In the genomic region with DNA sequence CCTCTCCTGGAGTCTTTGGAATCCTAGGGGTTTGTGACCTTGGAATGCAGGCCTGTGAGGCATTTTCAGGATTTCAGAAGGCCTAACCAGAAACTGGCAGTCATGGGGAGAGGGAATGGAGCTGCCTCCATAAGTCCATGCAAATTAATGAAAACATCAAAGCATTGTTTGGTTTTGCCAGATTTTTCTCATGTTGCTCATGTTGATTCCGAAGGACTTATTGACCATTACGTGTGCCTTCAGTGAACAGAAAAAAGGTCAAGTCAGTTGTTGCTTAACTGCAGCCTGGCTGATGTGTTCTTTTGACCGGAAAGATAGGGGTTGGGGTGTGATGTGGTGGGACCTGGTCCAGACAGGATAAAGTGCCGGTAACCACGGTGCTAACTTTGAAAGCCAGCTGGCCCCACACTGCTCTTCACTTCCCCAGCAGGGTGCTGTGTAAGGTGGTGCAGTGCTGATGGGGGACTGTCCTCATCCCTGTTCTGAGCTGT, we compare ENCODE assay signal across 9 cellular contexts. TPM values are rescaled to one million over a fixed set of nuclear protein-coding genes. Genes with fewer than 3 reads are reported as not detected.
A peak's percentile ranks its signal among the peaks of the same experiment; 100 is the strongest.
DNase-seq lines count a peak whose midpoint lies in the region; ATAC-seq, FAIRE-seq and TF ChIP-seq lines count a peak whose summit lies in the region.
"Had no signal": no experiment of that assay in that cellular context is flagged by ENCODE, and none has a peak within 500 bp of the region (broad histone marks: within the 10 kb centered on the region; RNA-seq: fewer than 3 reads in every experiment).

No MANE protein-coding gene starts in this region.

- no peak overlapping the region for H2BK120ac ChIP-seq in mesendoderm (ENCODE audit: low read depth, low read length)

- H3K9me1 ChIP-seq in endothelial cell of umbilical vein (replicated peaks; ENCODE audit: control insufficient read depth, extremely low read depth, insufficient read depth, low read length): no peaks in the 10 kb centered on the region

- intact Hi-C loops in endothelial cell of umbilical vein (cut with micrococcal nuclease): loop anchor here (2.0 kb wide), 1 partner anchor 29 kb away; no protein-coding TSS in a partner anchor

- peak overlapping the region; percentile 4 for H3K27ac ChIP-seq in endothelial cell of umbilical vein (ENCODE audit: insufficient read depth, low read depth, low read length)
- H3K27ac ChIP-seq in mesendoderm (ENCODE audit: low read depth, low read length): peak overlapping the region; percentile 92

- H3K9me3 ChIP-seq in MG63 (no peaks in the 10 kb centered on the region), endothelial cell of umbilical vein (replicated peaks; ENCODE audit: control insufficient read depth, insufficient read depth, low read length) (no peaks in the 10 kb centered on the region)

- H3K4me3 ChIP-seq in MG63 (no peak overlapping the region), endothelial cell of umbilical vein (replicated peaks in 1 of 3; ENCODE audit: insufficient read depth in 1 of 3, low read depth in 1 of 3, low read length in 3 of 3) (no peak overlapping the region), mesendoderm (ENCODE audit: low read length) (no peak overlapping the region)

- peak overlapping the region; percentile 53 for H2BK5ac ChIP-seq in mesendoderm (ENCODE audit: low read length)

- H2BK15ac ChIP-seq in mesendoderm (replicated peaks; ENCODE audit: low read depth): no peak overlapping the region

- DNase-seq in MG63 (peak; percentile 83), endothelial cell of umbilical vein (ENCODE audit: low read depth, low spot score) (peak; percentile 61), mesendoderm (peak; percentile 93), NCI-H1694 treated with DMSO at 0.1 percent for 48 hours (lab: John Stamatoyannopoulos, UW) (no peak), hippocampal formation (lab: John Stamatoyannopoulos, UW) (no peak)
- no peak for DNase-seq in activated effector memory CD4-positive, alpha-beta T cell treated with Interleukin-2 at 50 U/mL for 16 hours
- DNase-seq: stimulated activated naive CD8-positive, alpha-beta T cell treated with anti-CD3 and anti-CD28 coated beads, Interleukin-15, amount 100 ng/mL, for 72 hours; T-cell had no signal

- H2AK5ac ChIP-seq in mesendoderm (ENCODE audit: low read length): peak overlapping the region; percentile 57

- H3K18ac ChIP-seq in mesendoderm (ENCODE audit: low read length): no peak overlapping the region

- H3K4me2 ChIP-seq in endothelial cell of umbilical vein (ENCODE audit: insufficient read depth, low read length) (no peak overlapping the region), mesendoderm (ENCODE audit: low read length) (no peak overlapping the region)

- no peak overlapping the region for H4K5ac ChIP-seq in mesendoderm (ENCODE audit: low read length)

- dilution Hi-C loops in endothelial cell of umbilical vein (cut with MboI; ENCODE audit: extremely low pct_ligation_motif_present, low sequenced_read_pairs): no loop called here

- peak overlapping the region; percentile 35 for H3K56ac ChIP-seq in mesendoderm (ENCODE audit: low read length)

- TF ChIP-seq CTCF in endothelial cell of umbilical vein (IDR thresholded peaks at IDR 0.05; ENCODE audit: extremely low read depth in 1 of 2, insufficient read depth in 1 of 2, low read depth in 1 of 2, low read length in 2 of 2): no peak

- H3K4ac ChIP-seq in mesendoderm (ENCODE audit: low read depth, low read length): no peak overlapping the region

- H3K79me2 ChIP-seq in endothelial cell of umbilical vein (ENCODE audit: control insufficient read depth, insufficient read depth, low read length): peaks cover 10% of the 10 kb centered on the region
- H3K79me2 ChIP-seq in mesendoderm (ENCODE audit: control insufficient read depth, insufficient read depth, low read length): peaks cover 55% of the 10 kb centered on the region

- ATAC-seq in HG03457 (IDR thresholded peaks at IDR 0.05; ENCODE audit: unreplicated experiment): no peak
- ATAC-seq: stimulated activated naive CD8-positive, alpha-beta T cell treated with anti-CD3 and anti-CD28 coated beads, Interleukin-15, amount 100 ng/mL, for 72 hours; T-cell had no signal

- CTCF ChIA-PET in endothelial cell of umbilical vein (lab: Charles Lee): interaction anchor here (1.0 to 1.4 kb wide), 3 partner anchors 16 to 479 kb away, joined by 3 read pairs; no protein-coding TSS in a partner anchor

- peaks cover 22% of the 10 kb centered on the region for H3K79me1 ChIP-seq in mesendoderm (ENCODE audit: low read length)

- no peak overlapping the region for H4K8ac ChIP-seq in mesendoderm (ENCODE audit: low read depth, low read length)

- no peak overlapping the region for H3K9ac ChIP-seq in endothelial cell of umbilical vein (replicated peaks; ENCODE audit: extremely low read depth, insufficient read depth, low read length)
- H3K9ac ChIP-seq in mesendoderm (ENCODE audit: low read length): peak overlapping the region; percentile 5

- no TSS peak for BruUV-seq in endothelial cell of umbilical vein (replicated peaks; lab: Mats Ljungman, UMichigan)

- no CpG with 5 or more reads among the region's 5 CpGs for WGBS in mesendoderm (ENCODE audit: extremely low coverage, insufficient coverage, low lambda C conversion rate)

- no peaks in the 10 kb centered on the region for H4K20me1 ChIP-seq in endothelial cell of umbilical vein (replicated peaks; ENCODE audit: control insufficient read depth, extremely low read depth, insufficient read depth, low read length)

- peak overlapping the region; percentile 15 for H2AFZ ChIP-seq in endothelial cell of umbilical vein (ENCODE audit: low read depth, low read length)

- POLR2A ChIA-PET in endothelial cell of umbilical vein (lab: Charles Lee): no interaction called here

- H3K4me1 ChIP-seq in endothelial cell of umbilical vein (ENCODE audit: control insufficient read depth, extremely low read depth, insufficient read depth, low read length): peaks cover 32% of the 10 kb centered on the region
- peaks cover 38% of the 10 kb centered on the region for H3K4me1 ChIP-seq in mesendoderm (ENCODE audit: control insufficient read depth, low read depth, low read length)

- H3K27me3 ChIP-seq in MG63 (no peaks in the 10 kb centered on the region), endothelial cell of umbilical vein (ENCODE audit: control insufficient read depth in 2 of 2, insufficient read depth in 2 of 2, low read length in 2 of 2) (no peaks in the 10 kb centered on the region), mesendoderm (ENCODE audit: insufficient read depth, low read length, poor library complexity) (no peaks in the 10 kb centered on the region)

- H3K23ac ChIP-seq in mesendoderm (ENCODE audit: low read length): peak overlapping the region; percentile 67

- peak; percentile 71 for FAIRE-seq in endothelial cell of umbilical vein (lab: Jason Lieb, UNC)

- no peak for TF ChIP-seq POLR2A in endothelial cell of umbilical vein (IDR thresholded peaks at IDR 0.05; ENCODE audit: low read depth, low read length)

- H3K36me3 ChIP-seq in MG63: peaks cover 3% of the 10 kb centered on the region; the same call in 1 of the 2 replicates
- H3K36me3 ChIP-seq in endothelial cell of umbilical vein (ENCODE audit: control insufficient read depth in 2 of 2, extremely low read depth in 1 of 2, insufficient read depth in 2 of 2, low read length in 2 of 2): peaks cover 0 to 2% of the 10 kb centered on the region in 2 experiments
- no peaks in the 10 kb centered on the region for H3K36me3 ChIP-seq in mesendoderm (ENCODE audit: control insufficient read depth, insufficient read depth, low read length)

TF ChIP-seq in endothelial cell of umbilical vein, 7 proteins besides CTCF, POLR2A, EP300 and RAD21:
- TF ChIP-seq, protein P1, sequence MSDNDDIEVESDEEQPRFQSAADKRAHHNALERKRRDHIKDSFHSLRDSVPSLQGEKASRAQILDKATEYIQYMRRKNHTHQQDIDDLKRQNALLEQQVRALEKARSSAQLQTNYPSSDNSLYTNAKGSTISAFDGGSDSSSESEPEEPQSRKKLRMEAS (IDR thresholded peaks at IDR 0.05; ENCODE audit: insufficient read depth, insufficient read length): no peak
- TF ChIP-seq FOS (IDR thresholded peaks at IDR 0.05; ENCODE audit: borderline replicate concordance, insufficient read depth, low read length): no peak
- TF ChIP-seq EZH2 (IDR thresholded peaks at IDR 0.05; ENCODE audit: borderline replicate concordance, low read depth, low read length, severe bottlenecking): no peak
- no peak for TF ChIP-seq POLR2AphosphoS5 (IDR thresholded peaks at IDR 0.05; ENCODE audit: insufficient read depth, low read depth, low read length)
- TF ChIP-seq GATA2 (IDR thresholded peaks at IDR 0.05; ENCODE audit: insufficient read depth, insufficient read length, low read depth, low read length): no peak
- TF ChIP-seq JUN (IDR thresholded peaks at IDR 0.05; ENCODE audit: borderline replicate concordance, insufficient read depth, insufficient read length, low read depth): no peak
- TF ChIP-seq MYC (IDR thresholded peaks at IDR 0.05; ENCODE audit: low read depth, low read length): no peak

RNA-seq across cellular contexts. Expression of gene RNF113B, which starts 3.6 kb away (rescaled TPM):
- not detected in 2 replicates for total RNA-seq in MG63 (2014; rRNA removed; shearing (Covaris generic); ENCODE audit: low replicate concordance)
- total RNA-seq in endothelial cell of umbilical vein: not detected in 2 replicates
- polyA plus RNA-seq in endothelial cell of umbilical vein: not detected in 2 replicates
- not detected in 2 replicates for polyA plus RNA-seq in endothelial cell of umbilical vein (2011; cell fraction: cytosol; rRNA removed)
- not detected in 2 replicates for polyA plus RNA-seq in endothelial cell of umbilical vein (2011; cell fraction: nucleus; rRNA removed)
- not detected in 2 replicates for polyA plus RNA-seq in endothelial cell of umbilical vein (2012)
- polyA minus RNA-seq in endothelial cell of umbilical vein: not detected in 2 replicates
- polyA minus RNA-seq in endothelial cell of umbilical vein (2011; cell fraction: cytosol; rRNA and poly(A)+ RNA removed): not detected
- polyA minus RNA-seq in endothelial cell of umbilical vein (2011; cell fraction: nucleus; rRNA and poly(A)+ RNA removed): not detected in 2 replicates
- not detected for polyA plus RNA-seq in mesendoderm (2013, experiment 1 of 2)
- polyA plus RNA-seq in mesendoderm (2013, experiment 2 of 2): not detected
- total RNA-seq: T-cell had no signal

RNA-seq across cellular contexts. Expression of gene FARP1, which starts 30.6 kb away (rescaled TPM):
- 16.0 and 46.0 TPM in 2 replicates for total RNA-seq in MG63 (2014; rRNA removed; shearing (Covaris generic); ENCODE audit: low replicate concordance)
- total RNA-seq in endothelial cell of umbilical vein: 73.5 and 77.7 TPM in 2 replicates
- polyA plus RNA-seq in endothelial cell of umbilical vein: 15.2 and 19.0 TPM in 2 replicates
- 23.4 and 24.3 TPM in 2 replicates for polyA plus RNA-seq in endothelial cell of umbilical vein (2011; cell fraction: cytosol; rRNA removed)
- polyA plus RNA-seq in endothelial cell of umbilical vein (2011; cell fraction: nucleus; rRNA removed): 70.9 and 74.8 TPM in 2 replicates
- polyA plus RNA-seq in endothelial cell of umbilical vein (2012): 49.7 and 52.9 TPM in 2 replicates
- 54.3 and 62.3 TPM in 2 replicates for polyA minus RNA-seq in endothelial cell of umbilical vein
- polyA minus RNA-seq in endothelial cell of umbilical vein (2011; cell fraction: cytosol; rRNA and poly(A)+ RNA removed): not detected
- 103 and 148 TPM in 2 replicates for polyA minus RNA-seq in endothelial cell of umbilical vein (2011; cell fraction: nucleus; rRNA and poly(A)+ RNA removed)
- polyA plus RNA-seq in mesendoderm (2013, experiment 1 of 2): 92.7 TPM
- 92.0 TPM for polyA plus RNA-seq in mesendoderm (2013, experiment 2 of 2)

Comparison
In these comparisons a context has a peak if more than half of its experiments do, and no peak if none do; other contexts are left out.
1. DNase-seq: peak in MG63 (single experiment), endothelial cell of umbilical vein (single experiment) and mesendoderm (single experiment); none in NCI-H1694 treated with DMSO at 0.1 percent for 48 hours (single experiment), hippocampal formation (0 of 2) and activated effector memory CD4-positive, alpha-beta T cell treated with Interleukin-2 at 50 U/mL for 16 hours (single experiment).